10 cellular contexts compared by ENCODE assay signal in the genomic region with DNA sequence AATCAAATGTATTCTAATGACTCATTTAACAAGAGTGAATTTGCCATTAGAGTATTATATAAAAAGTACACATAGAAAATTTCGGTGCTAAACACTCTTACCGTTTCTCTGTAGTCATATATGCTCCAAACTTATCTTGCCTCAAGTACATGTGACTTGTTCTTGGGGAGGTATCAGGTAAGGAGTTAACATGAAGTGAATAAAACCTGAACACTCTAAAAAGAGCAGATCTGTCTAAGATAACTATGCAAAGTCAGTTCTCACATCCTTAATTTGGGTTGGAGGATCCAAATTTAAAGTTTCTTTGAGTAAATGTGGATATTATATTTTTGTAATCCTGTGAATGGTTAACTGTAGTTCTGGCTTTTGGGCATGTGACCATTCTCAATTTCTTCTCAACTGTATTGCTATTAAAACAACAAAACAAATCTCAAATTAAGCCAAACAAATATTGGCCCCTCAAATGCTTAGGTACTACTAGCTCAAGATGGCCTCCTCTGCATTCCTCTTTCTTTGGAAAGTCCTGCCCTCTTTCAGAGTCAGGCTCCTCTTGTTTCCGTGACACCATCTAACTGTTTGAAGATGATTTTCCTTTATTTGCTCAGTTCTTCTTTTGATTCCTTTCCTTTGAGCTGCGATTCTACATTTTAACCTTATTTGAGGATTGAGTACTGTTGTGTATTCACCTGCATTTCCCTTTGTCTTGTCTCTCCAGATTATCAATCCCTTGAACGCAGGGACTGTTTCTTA. TPM values are rescaled to one million over a fixed set of nuclear protein-coding genes. Genes with fewer than 3 reads are reported as not detected.
DNase-seq lines count a peak whose midpoint lies in the region; ATAC-seq, FAIRE-seq and TF ChIP-seq lines count a peak whose summit lies in the region.
"Had no signal": no experiment of that assay in that cellular context is flagged by ENCODE, and none has a peak within 500 bp of the region (broad histone marks: within the 10 kb centered on the region; RNA-seq: fewer than 3 reads in every experiment).

No MANE protein-coding gene starts in this region.

- H3K4me1 ChIP-seq in HepG2 (ENCODE audit: insufficient read depth, low read length): peaks cover 66% of the 10 kb centered on the region
- H3K4me1 ChIP-seq in right lobe of liver: peaks cover 0 to 65% (median 16%) of the 10 kb centered on the region in 4 donors
- peaks cover 66 to 82% (median 72%) of the 10 kb centered on the region in 4 donors for H3K4me1 ChIP-seq in upper lobe of left lung
- peaks cover 67% of the 10 kb centered on the region for H3K4me1 ChIP-seq in upper lobe of right lung

- peaks cover 85% of the 10 kb centered on the region for H3K79me2 ChIP-seq in HepG2 (ENCODE audit: insufficient read depth, low read length)

- no peaks in the 10 kb centered on the region for H3K27me3 Mint-ChIP-seq in central memory CD8-positive, alpha-beta T cell

- CTCF ChIA-PET in HepG2 (lab: Yijun Ruan, JAX; ENCODE audit: low intra/inter-chr PET ratio, low total read pairs): no interaction called here

- intact Hi-C loops in HepG2 (cut with micrococcal nuclease; ENCODE audit: unreplicated experiment): no loop called here
- intact Hi-C loops in right lobe of liver (cut with DNase I): no loop called here
- intact Hi-C loops in upper lobe of right lung (cut with DNase I): no loop called here

- ATAC-seq in HepG2 (no peak), right lobe of liver (no peak), upper lobe of left lung (ENCODE audit: low FRiP score in 2 of 2) (no peak), upper lobe of right lung (no peak)
- ATAC-seq in central memory CD8-positive, alpha-beta T cell (replicated peaks; ENCODE audit: extremely low read depth, poor library complexity, severe bottlenecking): no peak
- ATAC-seq: gastroesophageal sphincter had no signal

- no peak for TF ChIP-seq POLR2A in HepG2 (IDR thresholded peaks at IDR 0.05; ENCODE audit: insufficient read depth in 1 of 2, low read depth in 2 of 2, low read length in 2 of 2)
- no peak for TF ChIP-seq POLR2A in right lobe of liver (IDR thresholded peaks at IDR 0.05)
- no peak for TF ChIP-seq POLR2A in upper lobe of left lung (IDR thresholded peaks at IDR 0.05)

- no peak for TF ChIP-seq EP300 in HepG2 (IDR thresholded peaks at IDR 0.05; ENCODE audit: low read depth in 2 of 2, low read length in 2 of 2)
- TF ChIP-seq EP300 in HepG2 (CRISPR knock-in tag; IDR thresholded peaks at IDR 0.05; ENCODE audit: borderline replicate concordance): no peak
- no peak for TF ChIP-seq EP300 in upper lobe of left lung (IDR thresholded peaks at IDR 0.05)

- FAIRE-seq in HepG2 (lab: Jason Lieb, UNC): no peak

- H3K4me3 ChIP-seq in HepG2 (replicated peaks in 1 of 3; ENCODE audit: insufficient read depth in 1 of 3, low read depth in 2 of 3, low read length in 3 of 3) (no peak overlapping the region; a peak in 1 of 6 replicates), right lobe of liver (no peak overlapping the region), upper lobe of left lung (no peak overlapping the region), upper lobe of right lung (no peak overlapping the region)
- H3K4me3 ChIP-seq: gastroesophageal sphincter had no signal

- TF ChIP-seq CTCF in HepG2 (CRISPR knock-in tag; IDR thresholded peaks at IDR 0.05) (no peak), right lobe of liver (IDR thresholded peaks at IDR 0.05) (no peak), upper lobe of left lung (IDR thresholded peaks at IDR 0.05) (no peak), upper lobe of right lung (IDR thresholded peaks at IDR 0.05) (no peak)

- no TSS peak for BruUV-seq in HepG2 (replicated peaks; lab: Mats Ljungman, UMichigan)

- no peaks in the 10 kb centered on the region; a peak in 1 of 5 replicates for H3K27me3 ChIP-seq in HepG2 (ENCODE audit: control insufficient read depth in 1 of 2, insufficient read depth in 2 of 2, low read length in 2 of 2)
- no peaks in the 10 kb centered on the region for H3K27me3 ChIP-seq in right lobe of liver
- H3K27me3 ChIP-seq in upper lobe of left lung: no peaks in the 10 kb centered on the region
- H3K27me3 ChIP-seq in upper lobe of right lung: no peaks in the 10 kb centered on the region
- H3K27me3 ChIP-seq: gastroesophageal sphincter had no signal

- WGBS in HepG2 (ENCODE audit: low lambda C conversion rate): 83% methylated on average over 5 of the region's 5 CpGs
- 41% methylated on average over 5 of the region's 5 CpGs for WGBS in right lobe of liver (ENCODE audit: insufficient coverage, low coverage, low lambda C conversion rate, missing lambda C conversion rate)
- 58 to 69% methylated on average over 5 of the region's 5 CpGs for WGBS in upper lobe of left lung, 2 donors

- peaks cover 22% of the 10 kb centered on the region for H4K20me1 ChIP-seq in HepG2 (ENCODE audit: insufficient read depth, low read length)

- peak overlapping the region; percentile 33 for H3K4me2 ChIP-seq in HepG2 (ENCODE audit: low read depth, low read length)

- H3K36me3 ChIP-seq in HepG2 (replicated peaks in 1 of 2; ENCODE audit: control insufficient read depth in 1 of 2, insufficient read depth in 2 of 2, low read length in 2 of 2) (peaks cover 2 to 21% of the 10 kb centered on the region in 2 experiments), right lobe of liver (peaks cover 0 to 4% (median 1%) of the 10 kb centered on the region in 4 donors), KOPT-K1 (ENCODE audit: insufficient read depth, low read length) (peaks cover 28% of the 10 kb centered on the region), upper lobe of left lung (peaks cover 0 to 8% (median 4%) of the 10 kb centered on the region in 4 donors), upper lobe of right lung (peaks cover 10% of the 10 kb centered on the region)

- in situ Hi-C loops in HepG2 (cut with HindIII; ENCODE audit: extremely low pct_ligation_motif_present, low pct_unique_long_range_greater_than_20kb): no loop called here

- H3K27ac Mint-ChIP-seq in central memory CD8-positive, alpha-beta T cell (ENCODE audit: low read depth): peak overlapping the region; percentile 49

- H3K4me1 Mint-ChIP-seq in central memory CD8-positive, alpha-beta T cell: peaks cover 72% of the 10 kb centered on the region

- DNase-seq in HepG2 (ENCODE audit: low spot score) (no peak), right lobe of liver (no peak), upper lobe of left lung (no peak), GOT3 (lab: John Stamatoyannopoulos, UW) (no peak), upper lobe of right lung (no peak), OCI-M2 (lab: John Stamatoyannopoulos, UW; ENCODE audit: unreplicated experiment) (no peak)
- no peak for DNase-seq in central memory CD8-positive, alpha-beta T cell (ENCODE audit: low spot score in 2 of 2)
- DNase-seq: activated CD4-positive, CD25-positive, alpha-beta regulatory T cell treated with anti-CD3 and anti-CD28 coated beads, Interleukin-2, amount 50 U/mL, for 72 hours had no signal

- H3K27ac ChIP-seq in HepG2 (ENCODE audit: extremely low read length, insufficient read depth, low read length) (no peak overlapping the region), right lobe of liver (no peak overlapping the region), KOPT-K1 (ENCODE audit: low read depth, low read length, poor library complexity, severe bottlenecking) (peak overlapping the region; percentile 50), upper lobe of left lung (peak overlapping the region in 3 of 4 donors; percentile 10 to 99 (median 36)), upper lobe of right lung (no peak overlapping the region)
- H3K27ac ChIP-seq: gastroesophageal sphincter had no signal

- no peaks in the 10 kb centered on the region for H3K9me3 ChIP-seq in HepG2 (ENCODE audit: low read length)
- H3K9me3 ChIP-seq in right lobe of liver: no peaks in the 10 kb centered on the region
- no peaks in the 10 kb centered on the region for H3K9me3 ChIP-seq in KOPT-K1 (ENCODE audit: insufficient read depth, low read length, poor library complexity, severe bottlenecking)
- no peaks in the 10 kb centered on the region for H3K9me3 ChIP-seq in upper lobe of left lung
- no peaks in the 10 kb centered on the region for H3K9me3 ChIP-seq in upper lobe of right lung
- H3K9me3 ChIP-seq: gastroesophageal sphincter had no signal

- H3K36me3 Mint-ChIP-seq in central memory CD8-positive, alpha-beta T cell (ENCODE audit: insufficient read depth): peaks cover 34% of the 10 kb centered on the region

- peak overlapping the region; percentile 26 for H3K4me3 Mint-ChIP-seq in central memory CD8-positive, alpha-beta T cell

- H3K9ac ChIP-seq in HepG2 (ENCODE audit: insufficient read depth, low read depth, low read length): no peak overlapping the region

- TF ChIP-seq RAD21 in HepG2 (CRISPR knock-in tag; IDR thresholded peaks at IDR 0.05): no peak

- POLR2A ChIA-PET in HepG2 (lab: Yijun Ruan, JAX): interaction anchor here (1.2 kb wide), 1 partner anchor 53 kb away, joined by 4 read pairs; no protein-coding TSS in a partner anchor

- H2AFZ ChIP-seq in HepG2 (ENCODE audit: low read length): no peak overlapping the region

- no peaks in the 10 kb centered on the region for H3K9me3 Mint-ChIP-seq in central memory CD8-positive, alpha-beta T cell

TF ChIP-seq in HepG2, 621 proteins besides CTCF, POLR2A, EP300 and RAD21 (continues in another document):
- no peak for TF ChIP-seq KLF16 (CRISPR knock-in tag; IDR thresholded peaks at IDR 0.05)

RNA-seq across cellular contexts. Expression of a gene that starts 4.2 kb away (rescaled TPM):
- total RNA-seq in HepG2 (2016; rRNA removed; fragmentation: Illumina TruSeq; extraction: Trizol) (13.8 and 14.3 TPM in 2 replicates), right lobe of liver (10 to 100 TPM; 40.6 to 92.7 (median 83.2) TPM), upper lobe of left lung (100 to 1,000 TPM in 4 of 6 donors, 10 to 100 TPM in 2; 84.5 to 307 (median 146) TPM), upper lobe of right lung (88.6 TPM)
- 8.5 and 9.0 TPM in 2 replicates for total RNA-seq in HepG2 (2016; cell fraction: cytosol; rRNA removed; fragmentation: Illumina TruSeq; extraction: Trizol; ENCODE audit: low read depth)
- total RNA-seq in HepG2 (2016; cell fraction: insoluble cytoplasmic fraction; rRNA removed; fragmentation: Illumina TruSeq; extraction: Trizol): 13.5 and 14.4 TPM in 2 replicates
- 15.4 and 16.6 TPM in 2 replicates for total RNA-seq in HepG2 (2016; cell fraction: membrane; rRNA removed; fragmentation: Illumina TruSeq; extraction: Trizol)
- 22.3 and 25.8 TPM in 2 replicates for total RNA-seq in HepG2 (2016; cell fraction: nucleus; rRNA removed; fragmentation: Illumina TruSeq; extraction: Trizol)
- polyA plus RNA-seq in HepG2 (2011; rRNA removed): 25.8 and 28.0 TPM in 2 replicates
- 10.4 and 18.5 TPM in 2 replicates for polyA plus RNA-seq in HepG2 (2011; cell fraction: cytosol; rRNA removed)
- 23.8 and 36.5 TPM in 2 replicates for polyA plus RNA-seq in HepG2 (2011; cell fraction: nucleus; rRNA removed)
- polyA plus RNA-seq in HepG2 (2012): 16.8 and 17.3 TPM in 2 replicates
- polyA plus RNA-seq in HepG2 (2016; cell fraction: cytosol; fragmentation: Illumina TruSeq; extraction: Trizol; ENCODE audit: low read depth): 3.5 and 4.9 TPM in 2 replicates
- 11.7 and 12.6 TPM in 2 replicates for polyA plus RNA-seq in HepG2 (2016; cell fraction: insoluble cytoplasmic fraction; fragmentation: Illumina TruSeq; extraction: Trizol; ENCODE audit: low read depth)
- 7.5 and 8.7 TPM in 2 replicates for polyA plus RNA-seq in HepG2 (2016; cell fraction: membrane; fragmentation: Illumina TruSeq; extraction: Trizol; ENCODE audit: low read depth)
- 40.1 and 42.7 TPM in 2 replicates for polyA plus RNA-seq in HepG2 (2016; cell fraction: nucleus; fragmentation: Illumina TruSeq; extraction: Trizol; ENCODE audit: insufficient read depth, low read depth)
- 27.3 TPM in 2 replicates for polyA minus RNA-seq in HepG2 (2011; rRNA and poly(A)+ RNA removed; ENCODE audit: low replicate concordance)
- 22.4 and 27.4 TPM in 2 replicates for polyA minus RNA-seq in HepG2 (2011; cell fraction: cytosol; rRNA and poly(A)+ RNA removed)
- 61.4 and 62.2 TPM in 2 replicates for polyA minus RNA-seq in HepG2 (2011; cell fraction: nucleus; rRNA and poly(A)+ RNA removed)

Comparison
In these comparisons a context has a peak if more than half of its experiments do, and no peak if none do; other contexts are left out.
1. H3K27ac ChIP-seq: peak in KOPT-K1 (single experiment) and upper lobe of left lung (3 of 4); none in HepG2 (single experiment), right lobe of liver (0 of 3) and upper lobe of right lung (single experiment).